In the genomic region with DNA sequence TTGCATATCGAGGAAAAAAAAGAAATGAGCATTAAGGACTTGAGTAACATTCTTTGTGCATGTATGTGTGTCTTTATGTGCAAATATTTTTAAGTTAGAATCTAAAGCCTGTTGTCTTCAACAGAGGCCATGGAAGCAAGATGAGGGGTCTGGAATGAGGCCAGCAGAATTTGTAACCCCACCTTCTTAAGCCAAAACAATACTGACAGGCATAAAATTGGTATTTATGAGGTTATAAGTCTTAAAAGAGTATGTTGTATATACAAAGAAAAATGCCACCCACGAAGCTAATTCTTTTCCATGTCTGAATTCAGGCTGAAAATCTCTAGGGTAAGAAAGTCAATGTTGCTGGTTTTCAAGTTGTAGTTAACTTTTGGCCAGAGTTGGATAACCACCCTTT, we compare ENCODE assay signal across 19 cellular contexts.
"Had no signal": no experiment of that assay in that cellular context is flagged by ENCODE, and none has a peak within 500 bp of the region (broad histone marks: within the 10 kb centered on the region; RNA-seq: fewer than 3 reads in every experiment).

No MANE protein-coding gene starts in this region.

- DNase-seq: KBM-7, NCI-H1092, NCI-H1105 treated with DMSO at 0.1 percent for 48 hours, NCI-H1417 treated with DMSO at 0.1 percent for 48 hours, NCI-H146, NCI-H1694 treated with DMSO at 0.1 percent for 48 hours, NCI-H1930, NCI-H2081, NCI-H2107, NCI-H2227 treated with DMSO at 0.1 percent for 48 hours, NCI-H446, NCI-H510A, NCI-H524 treated with DMSO at 0.1 percent for 48 hours, NCI-H69, NCI-H774, SHP77 had no signal

- H3K27ac ChIP-seq: RWPE1 had no signal

- ATAC-seq: Panc1, SK-N-SH treated with all-trans-retinoic acid at 6 μM for 48 hours had no signal
